Comparison of ENCODE assay signal across 21 cellular contexts in the genomic region with DNA sequence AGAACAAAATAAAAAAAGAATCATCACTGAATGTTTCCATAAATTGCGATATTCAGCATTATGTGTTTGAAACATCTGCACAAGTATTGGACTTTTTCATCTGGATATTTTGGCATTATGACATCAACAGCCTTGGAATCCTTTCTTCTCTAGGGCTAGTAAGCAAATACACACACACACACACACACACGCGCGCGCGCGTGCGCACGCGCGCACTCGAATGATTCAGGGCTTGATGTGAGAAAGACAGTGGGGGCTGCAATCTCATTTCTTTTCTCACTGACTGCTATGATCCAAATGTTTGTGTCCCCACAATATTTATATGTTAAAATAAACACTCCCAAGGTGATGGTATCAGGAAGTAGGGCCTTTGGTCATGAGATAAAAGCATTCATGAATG.
DNase-seq lines count a peak whose midpoint lies in the region; ATAC-seq, FAIRE-seq and TF ChIP-seq lines count a peak whose summit lies in the region.
"Had no signal": no experiment of that assay in that cellular context is flagged by ENCODE, and none has a peak within 500 bp of the region (broad histone marks: within the 10 kb centered on the region; RNA-seq: fewer than 3 reads in every experiment).

No MANE protein-coding gene starts in this region.

- H2AFZ ChIP-seq in astrocyte (ENCODE audit: low read depth, low read length), result no peak overlapping the region

- peaks cover 35% of the 10 kb centered on the region for H3K4me1 Mint-ChIP-seq in astrocyte (ENCODE audit: low read depth, unreplicated experiment)
- no peaks in the 10 kb centered on the region for H3K4me1 Mint-ChIP-seq in activated CD4-positive, alpha-beta memory T cell treated with anti-CD3 and anti-CD28 coated beads, Interleukin-2, amount 10 ng/mL, durations not matched to agents 7 days and 5 days

- peaks cover 8% of the 10 kb centered on the region for H3K9me3 Mint-ChIP-seq in astrocyte (ENCODE audit: unreplicated experiment)
- no peaks in the 10 kb centered on the region for H3K9me3 Mint-ChIP-seq in activated CD4-positive, alpha-beta memory T cell treated with anti-CD3 and anti-CD28 coated beads, Interleukin-2, amount 10 ng/mL, durations not matched to agents 7 days and 5 days

- POLR2A ChIA-PET in activated CD4-positive, alpha-beta memory T cell treated with anti-CD3 and anti-CD28 coated beads, Interleukin-2, amount 10 ng/mL, durations not matched to agents 7 days and 5 days (lab: Charles Lee), result no interaction called here

- no peaks in the 10 kb centered on the region for H3K36me3 ChIP-seq in astrocyte (ENCODE audit: insufficient read depth, low read length)
- no peaks in the 10 kb centered on the region for H3K36me3 ChIP-seq in skeletal muscle satellite cell (ENCODE audit: insufficient read depth, low read length)
- H3K36me3 ChIP-seq: BLaER1 treated with 17β-estradiol and CSF1 and Interleukin-3, amounts not matched to agents 10 nM and 100 nM; cardiac muscle cell; left ventricle myocardium inferior; thoracic aorta had no signal

- H3K4me2 ChIP-seq in astrocyte (ENCODE audit: low read length) (no peak overlapping the region), skeletal muscle satellite cell (ENCODE audit: low read length) (no peak overlapping the region)
- H3K4me2 ChIP-seq: BLaER1 treated with 17β-estradiol and CSF1 and Interleukin-3, amounts not matched to agents 10 nM and 100 nM had no signal

- H3K27me3 ChIP-seq in astrocyte (ENCODE audit: insufficient read depth, low read length), result no peaks in the 10 kb centered on the region
- H3K27me3 ChIP-seq in skeletal muscle satellite cell (ENCODE audit: control insufficient read depth, insufficient read depth, low read length), result no peaks in the 10 kb centered on the region
- H3K27me3 ChIP-seq: BLaER1 treated with 17β-estradiol and CSF1 and Interleukin-3, amounts not matched to agents 10 nM and 100 nM; cardiac muscle cell; foreskin keratinocyte had no signal

- TF ChIP-seq CTCF in astrocyte (IDR thresholded peaks at IDR 0.05; ENCODE audit: insufficient read depth, low read depth, low read length), result no peak

- FAIRE-seq in astrocyte (lab: Jason Lieb, UNC), result no peak
- FAIRE-seq: GM18507 had no signal

- no peaks in the 10 kb centered on the region for H3K4me1 ChIP-seq in astrocyte (ENCODE audit: insufficient read depth, low read length)
- H3K4me1 ChIP-seq in skeletal muscle satellite cell (ENCODE audit: control insufficient read depth, insufficient read depth, low read length), result peaks cover 38% of the 10 kb centered on the region

- H3K27ac Mint-ChIP-seq in astrocyte (ENCODE audit: unreplicated experiment), result peak overlapping the region; percentile 60
- no peak overlapping the region for H3K27ac Mint-ChIP-seq in activated CD4-positive, alpha-beta memory T cell treated with anti-CD3 and anti-CD28 coated beads, Interleukin-2, amount 10 ng/mL, durations not matched to agents 7 days and 5 days
- H3K27ac Mint-ChIP-seq: activated B cell treated with CpG ODN at 0.5 μM for 24 hours; activated naive CD8-positive, alpha-beta T cell treated with anti-CD3 and anti-CD28 coated beads for 36 hours; T-helper 1 cell treated with Interleukin-12 subunit alpha and Interleukin-12 subunit beta and Interleukin-4 antibody, amounts not matched to agents 30 μg/mL and 1 μg/mL, for 36 hours had no signal

- ATAC-seq in GM21619 (IDR thresholded peaks at IDR 0.05; ENCODE audit: unreplicated experiment), result no peak
- ATAC-seq: HCT116 had no signal

- H3K9ac ChIP-seq in astrocyte (ENCODE audit: low read length), result no peak overlapping the region
- H3K9ac ChIP-seq in skeletal muscle satellite cell (ENCODE audit: low read depth, low read length), result peak overlapping the region; percentile 18
- H3K9ac ChIP-seq: BLaER1 treated with 17β-estradiol and CSF1 and Interleukin-3, amounts not matched to agents 10 nM and 100 nM had no signal

- CTCF ChIA-PET in activated CD4-positive, alpha-beta memory T cell treated with anti-CD3 and anti-CD28 coated beads, Interleukin-2, amount 10 ng/mL, durations not matched to agents 7 days and 5 days (lab: Charles Lee), result no interaction called here

- H3K9me3 ChIP-seq in astrocyte (ENCODE audit: insufficient read depth, low read depth, low read length) (no peaks in the 10 kb centered on the region), skeletal muscle satellite cell (replicated peaks; ENCODE audit: low read length) (peaks cover 2% of the 10 kb centered on the region)

- H3K4me3 Mint-ChIP-seq in astrocyte (ENCODE audit: unreplicated experiment), result no peak overlapping the region
- H3K4me3 Mint-ChIP-seq in activated CD4-positive, alpha-beta memory T cell treated with anti-CD3 and anti-CD28 coated beads, Interleukin-2, amount 10 ng/mL, durations not matched to agents 7 days and 5 days, result no peak overlapping the region
- H3K4me3 Mint-ChIP-seq: activated B cell treated with CpG ODN at 0.5 μM for 24 hours; activated naive CD8-positive, alpha-beta T cell treated with anti-CD3 and anti-CD28 coated beads for 36 hours; T-helper 1 cell treated with Interleukin-12 subunit alpha and Interleukin-12 subunit beta and Interleukin-4 antibody, amounts not matched to agents 30 μg/mL and 1 μg/mL, for 36 hours had no signal

- H3K79me2 ChIP-seq in astrocyte (ENCODE audit: insufficient read depth, low read length), result no peaks in the 10 kb centered on the region

- H3K4me3 ChIP-seq in astrocyte (ENCODE audit: insufficient read depth, low read depth, low read length), result no peak overlapping the region
- H3K4me3 ChIP-seq in skeletal muscle satellite cell (ENCODE audit: low read length), result no peak overlapping the region
- H3K4me3 ChIP-seq: BLaER1 treated with 17β-estradiol and CSF1 and Interleukin-3, amounts not matched to agents 10 nM and 100 nM; cardiac muscle cell; left ventricle myocardium inferior; skin epidermis; thoracic aorta had no signal

- no peaks in the 10 kb centered on the region for H3K36me3 Mint-ChIP-seq in astrocyte (ENCODE audit: low read depth, unreplicated experiment)
- no peaks in the 10 kb centered on the region for H3K36me3 Mint-ChIP-seq in activated CD4-positive, alpha-beta memory T cell treated with anti-CD3 and anti-CD28 coated beads, Interleukin-2, amount 10 ng/mL, durations not matched to agents 7 days and 5 days (ENCODE audit: low read depth)
- H3K36me3 Mint-ChIP-seq: activated naive CD8-positive, alpha-beta T cell treated with anti-CD3 and anti-CD28 coated beads for 36 hours had no signal

- DNase-seq in GM03348 (ENCODE audit: low spot score), result peak; percentile 53
- DNase-seq in astrocyte (ENCODE audit: low read depth), result peak; percentile 67
- DNase-seq in glomerular visceral epithelial cell (ENCODE audit: extremely low spot score), result peak; percentile 42
- DNase-seq in activated CD4-positive, alpha-beta memory T cell treated with anti-CD3 and anti-CD28 coated beads, Interleukin-2, amount 10 ng/mL, durations not matched to agents 7 days and 5 days, result no peak
- no peak for DNase-seq in DMS153 treated with DMSO at 0.1 percent for 48 hours (lab: John Stamatoyannopoulos, UW; ENCODE audit: unreplicated experiment)
- DNase-seq: activated B cell treated with CpG ODN at 0.5 μM for 24 hours; activated CD8-positive, alpha-beta memory T cell treated with anti-CD3 and anti-CD28 coated beads for 24 hours; activated naive CD8-positive, alpha-beta T cell treated with anti-CD3 and anti-CD28 coated beads for 36 hours; foreskin keratinocyte; left ventricle myocardium inferior; NCI-H1436; NK-92 treated with Interleukin-12 subunit alpha and Interleukin-12 subunit beta, amount 100 ng/mL, for 24 hours had no signal

- no peaks in the 10 kb centered on the region for H4K20me1 ChIP-seq in astrocyte (ENCODE audit: insufficient read depth, low read length)
- H4K20me1 ChIP-seq: BLaER1 treated with 17β-estradiol and CSF1 and Interleukin-3, amounts not matched to agents 10 nM and 100 nM had no signal

- no peaks in the 10 kb centered on the region for H3K27me3 Mint-ChIP-seq in astrocyte (ENCODE audit: low read depth, unreplicated experiment)
- peaks cover 14% of the 10 kb centered on the region for H3K27me3 Mint-ChIP-seq in activated CD4-positive, alpha-beta memory T cell treated with anti-CD3 and anti-CD28 coated beads, Interleukin-2, amount 10 ng/mL, durations not matched to agents 7 days and 5 days

- H3K27ac ChIP-seq in astrocyte (ENCODE audit: low read depth, low read length), result no peak overlapping the region
- H3K27ac ChIP-seq: BLaER1 treated with 17β-estradiol and CSF1 and Interleukin-3, amounts not matched to agents 10 nM and 100 nM; cardiac muscle cell; foreskin keratinocyte; left ventricle myocardium inferior; thoracic aorta had no signal

Comparison
In these comparisons a context has a peak if more than half of its experiments do, and no peak if none do; other contexts are left out.
1. DNase-seq: peak in GM03348 (single experiment), astrocyte (single experiment) and glomerular visceral epithelial cell (single experiment); none in activated CD4-positive, alpha-beta memory T cell treated with anti-CD3 and anti-CD28 coated beads, Interleukin-2, amount 10 ng/mL, durations not matched to agents 7 days and 5 days (single experiment) and DMS153 treated with DMSO at 0.1 percent for 48 hours (single experiment).